ENCODE assay signal across 8 cellular contexts in genomic region chr11:62726156-62727006, GRCh38. TPM values are rescaled to one million over a fixed set of nuclear protein-coding genes. Genes with fewer than 3 reads are reported as not detected.
DNase-seq lines count a peak whose midpoint lies in the region; ATAC-seq and TF ChIP-seq lines count a peak whose summit lies in the region.

No MANE protein-coding gene starts in this region.

- intact Hi-C loops in cardiac septum (cut with DNase I) = loop anchor here (1.0 to 5.0 kb wide), 4 partner anchors 17 to 131 kb away; partner anchors contain the start of genes TAF6L and WDR74

- no peak for TF ChIP-seq CTCF in retinal pigment epithelial cell (conservative IDR thresholded peaks at IDR 0.05; ENCODE audit: low read depth, low read length)

- H3K4me3 ChIP-seq in retinal pigment epithelial cell (ENCODE audit: low read length) = peak overlapping the region; percentile 84

- peak; percentile 10 for DNase-seq in activated T-helper 1 cell treated with Interleukin-2 at 50 U/mL for 16 hours (ENCODE audit: low read depth)
- peak; percentile 75 for DNase-seq in cardiac septum (ENCODE audit: low spot score)
- no peak for DNase-seq in retinal pigment epithelial cell (ENCODE audit: low read depth)
- DNase-seq in effector CD8-positive, alpha-beta T cell (lab: John Stamatoyannopoulos, UW) = no peak
- DNase-seq in COLO829 (ENCODE audit: low spot score) = no peak
- no peak for DNase-seq in T-helper 9 cell

- ATAC-seq in GM18498 (IDR thresholded peaks at IDR 0.05; ENCODE audit: unreplicated experiment) (peak; percentile 5), HG02973 (IDR thresholded peaks at IDR 0.05; ENCODE audit: unreplicated experiment) (peak; percentile 8)

RNA-seq across cellular contexts. Expression of gene HNRNPUL2, which starts 0.9 kb away (rescaled TPM):
- total RNA-seq in cardiac septum = 34.8 TPM

RNA-seq across cellular contexts. Expression of gene TTC9C, which starts 1.9 kb away (rescaled TPM):
- 13.6 TPM for total RNA-seq in cardiac septum

RNA-seq across cellular contexts. Expression of gene GNG3, which starts 18.9 kb away (rescaled TPM):
- 0.27 TPM for total RNA-seq in cardiac septum

RNA-seq across cellular contexts. Expression of gene BSCL2, which starts 19.2 kb away (rescaled TPM):
- 13.3 TPM for total RNA-seq in cardiac septum

RNA-seq across cellular contexts. Expression of gene ZBTB3, which starts 27.6 kb away (rescaled TPM):
- 10.9 TPM for total RNA-seq in cardiac septum

Comparison
In these comparisons a context has a peak if more than half of its experiments do, and no peak if none do; other contexts are left out.
1. DNase-seq: peak in activated T-helper 1 cell treated with Interleukin-2 at 50 U/mL for 16 hours (single experiment) and cardiac septum (single experiment); none in retinal pigment epithelial cell (single experiment), effector CD8-positive, alpha-beta T cell (single experiment), COLO829 (single experiment) and T-helper 9 cell (single experiment).